In the genomic region with DNA sequence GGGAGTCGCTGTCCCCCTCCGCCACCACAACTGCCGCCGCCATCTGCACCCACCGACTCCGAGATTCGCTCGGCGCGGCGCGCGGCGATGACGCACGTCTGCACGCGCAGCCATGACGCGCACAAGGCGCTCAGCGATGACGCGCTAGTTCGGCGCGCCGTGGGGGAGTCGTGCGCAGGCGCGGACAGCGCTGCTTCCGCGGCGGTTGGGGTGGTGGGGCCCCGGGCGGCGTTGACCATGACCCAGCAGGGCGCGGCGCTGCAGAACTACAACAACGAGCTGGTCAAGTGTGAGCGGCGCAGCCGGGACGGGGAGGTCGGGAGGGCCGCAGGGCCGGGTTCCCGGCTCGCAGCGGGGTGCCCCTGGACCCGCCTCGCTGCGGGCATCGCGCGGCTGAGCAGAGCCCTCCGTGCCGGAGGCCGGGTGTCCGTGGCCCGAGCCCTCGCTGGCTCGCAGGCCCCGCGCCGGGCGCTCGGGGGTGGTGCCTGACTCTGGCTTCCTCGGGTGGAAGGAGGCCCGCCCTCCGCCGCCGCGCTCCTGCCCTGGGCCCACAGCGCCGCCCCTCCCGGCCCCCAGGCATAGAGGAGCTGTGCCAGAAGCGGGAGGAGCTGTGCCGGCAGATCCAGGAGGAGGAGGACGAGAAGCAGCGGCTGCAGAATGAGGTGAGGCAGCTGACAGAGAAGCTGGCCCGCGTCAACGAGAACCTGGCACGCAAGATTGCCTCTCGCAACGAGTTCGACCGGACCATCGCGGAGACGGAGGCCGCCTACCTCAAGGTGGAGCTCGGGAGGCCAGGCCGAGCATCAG, we compare ENCODE assay signal across 8 cellular contexts. TPM values are rescaled to one million over a fixed set of nuclear protein-coding genes. Genes with fewer than 3 reads are reported as not detected.
DNase-seq lines count a peak whose midpoint lies in the region; ATAC-seq and TF ChIP-seq lines count a peak whose summit lies in the region.

A gene with protein sequence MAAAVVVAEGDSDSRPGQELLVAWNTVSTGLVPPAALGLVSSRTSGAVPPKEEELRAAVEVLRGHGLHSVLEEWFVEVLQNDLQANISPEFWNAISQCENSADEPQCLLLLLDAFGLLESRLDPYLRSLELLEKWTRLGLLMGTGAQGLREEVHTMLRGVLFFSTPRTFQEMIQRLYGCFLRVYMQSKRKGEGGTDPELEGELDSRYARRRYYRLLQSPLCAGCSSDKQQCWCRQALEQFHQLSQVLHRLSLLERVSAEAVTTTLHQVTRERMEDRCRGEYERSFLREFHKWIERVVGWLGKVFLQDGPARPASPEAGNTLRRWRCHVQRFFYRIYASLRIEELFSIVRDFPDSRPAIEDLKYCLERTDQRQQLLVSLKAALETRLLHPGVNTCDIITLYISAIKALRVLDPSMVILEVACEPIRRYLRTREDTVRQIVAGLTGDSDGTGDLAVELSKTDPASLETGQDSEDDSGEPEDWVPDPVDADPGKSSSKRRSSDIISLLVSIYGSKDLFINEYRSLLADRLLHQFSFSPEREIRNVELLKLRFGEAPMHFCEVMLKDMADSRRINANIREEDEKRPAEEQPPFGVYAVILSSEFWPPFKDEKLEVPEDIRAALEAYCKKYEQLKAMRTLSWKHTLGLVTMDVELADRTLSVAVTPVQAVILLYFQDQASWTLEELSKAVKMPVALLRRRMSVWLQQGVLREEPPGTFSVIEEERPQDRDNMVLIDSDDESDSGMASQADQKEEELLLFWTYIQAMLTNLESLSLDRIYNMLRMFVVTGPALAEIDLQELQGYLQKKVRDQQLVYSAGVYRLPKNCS (minus strand): TSS at position 71 of the 807 bp plus-strand sequence. CDS start 28 bp downstream, at position 43.
A gene with protein sequence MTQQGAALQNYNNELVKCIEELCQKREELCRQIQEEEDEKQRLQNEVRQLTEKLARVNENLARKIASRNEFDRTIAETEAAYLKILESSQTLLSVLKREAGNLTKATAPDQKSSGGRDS (plus strand): TSS at position 187 of the 807 bp plus-strand sequence. CDS start 51 bp downstream, at position 238.

- peaks cover 39% of the 10 kb centered on the region for H4K20me1 ChIP-seq in DND-41 (ENCODE audit: insufficient read depth, low read length)
- no peaks in the 10 kb centered on the region for H4K20me1 ChIP-seq in KMS-11 (ENCODE audit: insufficient read depth)

- peak within 1 kb of the TSS; percentile 84 for H2AFZ ChIP-seq in DND-41 (ENCODE audit: low read depth, low read length)
- H2AFZ ChIP-seq in KMS-11 (ENCODE audit: low read depth) = peak within 1 kb of the TSS; percentile 60

- H3K36me3 Mint-ChIP-seq in natural killer cell treated with Interleukin-12 subunit alpha and Interleukin-12 subunit beta and Interleukin-15 and Interleukin-18, amount 100 ng/mL, for 72 hours = peaks cover 6% of the 10 kb centered on the region

- H3K4me3 Mint-ChIP-seq in natural killer cell treated with Interleukin-12 subunit alpha and Interleukin-12 subunit beta and Interleukin-15 and Interleukin-18, amount 100 ng/mL, for 72 hours = peak within 1 kb of the TSS; percentile 96

- H3K4me2 ChIP-seq in DND-41 (ENCODE audit: insufficient read depth, low read length) = peak within 1 kb of the TSS; percentile 88
- H3K4me2 ChIP-seq in KMS-11 = peak within 1 kb of the TSS; percentile 97

- no peaks in the 10 kb centered on the region for H3K9me3 ChIP-seq in DND-41 (ENCODE audit: insufficient read depth, low read length, severe bottlenecking)

- peak within 1 kb of the TSS; percentile 80 to 84 for H3K27ac Mint-ChIP-seq in natural killer cell treated with Interleukin-12 subunit alpha and Interleukin-12 subunit beta and Interleukin-15 and Interleukin-18, amount 100 ng/mL, for 72 hours

- ATAC-seq in DND-41 (ENCODE audit: insufficient read depth, low read depth) (peak; percentile 76), GM21723 (IDR thresholded peaks at IDR 0.05; ENCODE audit: unreplicated experiment) (peak; percentile 72)
- peak; percentile 90 to 93 for ATAC-seq in natural killer cell treated with Interleukin-12 subunit alpha and Interleukin-12 subunit beta and Interleukin-15 and Interleukin-18, amount 100 ng/mL, for 72 hours
- peak; percentile 82 for ATAC-seq in stimulated activated naive CD8-positive, alpha-beta T cell treated with anti-CD3 and anti-CD28 coated beads, Interleukin-15, Interleukin-2, amounts not matched to agents 100 U/mL and 50 U/mL, for 24 hours

- H3K27ac ChIP-seq in DND-41 (ENCODE audit: low read length) (peak within 1 kb of the TSS; percentile 94), KMS-11 (peak within 1 kb of the TSS; percentile 90)

- H3K4me1 Mint-ChIP-seq in natural killer cell treated with Interleukin-12 subunit alpha and Interleukin-12 subunit beta and Interleukin-15 and Interleukin-18, amount 100 ng/mL, for 72 hours (ENCODE audit: low read depth in 2 of 2) = peaks cover 20 to 24% of the 10 kb centered on the region in 2 donors

- no peaks in the 10 kb centered on the region for H3K9me3 Mint-ChIP-seq in natural killer cell treated with Interleukin-12 subunit alpha and Interleukin-12 subunit beta and Interleukin-15 and Interleukin-18, amount 100 ng/mL, for 72 hours

- H3K79me2 ChIP-seq in DND-41 (ENCODE audit: insufficient read depth, low read length) = peaks cover 48% of the 10 kb centered on the region
- peaks cover 31% of the 10 kb centered on the region for H3K79me2 ChIP-seq in KMS-11 (ENCODE audit: insufficient read depth, low read depth)

- H3K4me3 ChIP-seq in DND-41 (ENCODE audit: low read depth in 1 of 2, low read length in 2 of 2) (peak within 1 kb of the TSS; percentile 66 to 97), KMS-11 (IDR thresholded peaks at IDR 0.05; ENCODE audit: insufficient read depth, low read depth, low read length) (peak within 1 kb of the TSS; percentile 37), fibroblast of mammary gland (ENCODE audit: control insufficient read depth, low read depth, low read length) (peak within 1 kb of the TSS; percentile 93)

- H3K27me3 ChIP-seq in DND-41 (ENCODE audit: insufficient read depth, low read length, poor library complexity) = no peaks in the 10 kb centered on the region
- H3K27me3 ChIP-seq in KMS-11 (ENCODE audit: insufficient read depth, low read depth) = no peaks in the 10 kb centered on the region

- TF ChIP-seq CTCF in DND-41 (IDR thresholded peaks at IDR 0.05; ENCODE audit: borderline replicate concordance, extremely low read depth, low read length, poor library complexity, severe bottlenecking) (peak; percentile 48), KMS-11 (conservative IDR thresholded peaks at IDR 0.05; ENCODE audit: low read depth, low read length) (peak; percentile 47), fibroblast of mammary gland (conservative IDR thresholded peaks at IDR 0.05; ENCODE audit: control insufficient read depth, insufficient read depth, low read depth, low read length) (peak; percentile 23)

- H3K4me1 ChIP-seq in DND-41 (ENCODE audit: insufficient read depth, low read length) (peaks cover 44% of the 10 kb centered on the region), KMS-11 (ENCODE audit: low read depth, poor library complexity, severe bottlenecking) (peaks cover 24% of the 10 kb centered on the region)

- H3K9ac ChIP-seq in DND-41 (ENCODE audit: low read depth, low read length) (peak within 1 kb of the TSS; percentile 97), KMS-11 (peak within 1 kb of the TSS; percentile 81)

- no peaks in the 10 kb centered on the region for H3K27me3 Mint-ChIP-seq in natural killer cell treated with Interleukin-12 subunit alpha and Interleukin-12 subunit beta and Interleukin-15 and Interleukin-18, amount 100 ng/mL, for 72 hours

- DNase-seq in DND-41 (peak; percentile 87), RPMI7951 (ENCODE audit: low read depth) (peak; percentile 89), fibroblast of mammary gland (ENCODE audit: low read depth) (peak; percentile 93)
- DNase-seq in activated T-helper 1 cell treated with anti-CD3 and anti-CD28 coated beads, Interleukin-2, amount 50 U/mL, for 16 hours (ENCODE audit: low read depth in 1 of 2, low spot score in 1 of 2) = peak; percentile 88 to 91
- DNase-seq in natural killer cell treated with Interleukin-12 subunit alpha and Interleukin-12 subunit beta and Interleukin-15 and Interleukin-18, amount 100 ng/mL, for 72 hours (ENCODE audit: low spot score) = peak; percentile 95
- DNase-seq in stimulated activated naive CD8-positive, alpha-beta T cell treated with anti-CD3 and anti-CD28 coated beads, Interleukin-15, Interleukin-2, amounts not matched to agents 100 U/mL and 50 U/mL, for 24 hours = peak; percentile 97

- peaks cover 61% of the 10 kb centered on the region for H3K36me3 ChIP-seq in DND-41 (ENCODE audit: insufficient read depth, low read length)
- no peaks in the 10 kb centered on the region for H3K36me3 ChIP-seq in KMS-11 (ENCODE audit: insufficient read depth)

RNA-seq across cellular contexts. Expression of the first gene that starts in this region (rescaled TPM):
- total RNA-seq in RPMI7951 (2014; rRNA removed; shearing (Covaris generic)) = 8.1 and 9.8 TPM in 2 replicates
- 10 to 100 TPM; 75.5 to 98.1 TPM for total RNA-seq in natural killer cell treated with Interleukin-12 subunit alpha and Interleukin-12 subunit beta and Interleukin-15 and Interleukin-18, amount 100 ng/mL, for 72 hours

RNA-seq across cellular contexts. Expression of the second gene that starts in this region (rescaled TPM):
- total RNA-seq in RPMI7951 (2014; rRNA removed; shearing (Covaris generic)) = 72.8 and 99.2 TPM in 2 replicates
- 10 to 100 TPM; 78.3 to 91.4 TPM for total RNA-seq in natural killer cell treated with Interleukin-12 subunit alpha and Interleukin-12 subunit beta and Interleukin-15 and Interleukin-18, amount 100 ng/mL, for 72 hours

Comparison
In these comparisons a context has a peak if more than half of its experiments do, and no peak if none do; other contexts are left out.
1. Peak in every context shown above with its lines: DNase-seq, ATAC-seq, H3K4me3 ChIP-seq and H3K27ac ChIP-seq.
2. H3K4me3 ChIP-seq: peak in every context shown above with its lines; median percentile 93 in fibroblast of mammary gland; 82 in DND-41; 37 in KMS-11.